13 cellular contexts compared by ENCODE assay signal in genomic region chr19:49871349-49871985, GRCh38. TPM values are rescaled to one million over a fixed set of nuclear protein-coding genes. Genes with fewer than 3 reads are reported as not detected.
DNase-seq lines count a peak whose midpoint lies in the region; ATAC-seq lines count a peak whose summit lies in the region.
"Had no signal": no experiment of that assay in that cellular context is flagged by ENCODE, and none has a peak within 500 bp of the region (broad histone marks: within the 10 kb centered on the region; RNA-seq: fewer than 3 reads in every experiment).

No MANE protein-coding gene starts in this region.

- H4K8ac ChIP-seq in mesenchymal stem cell (ENCODE audit: low read length): no peak overlapping the region

- no peak overlapping the region for H2AK5ac ChIP-seq in mesenchymal stem cell (ENCODE audit: low read length, severe bottlenecking)

- CTCF ChIA-PET in activated naive CD4-positive, alpha-beta T cell treated with anti-CD3 and anti-CD28 coated beads, Interleukin-2, amount 10 ng/mL, durations not matched to agents 7 days and 5 days (lab: Charles Lee): no interaction called here
- CTCF ChIA-PET in activated CD4-positive, alpha-beta memory T cell treated with anti-CD3 and anti-CD28 coated beads, Interleukin-2, amount 10 ng/mL, durations not matched to agents 7 days and 5 days (lab: Charles Lee): no interaction called here

- H3K4me3 Mint-ChIP-seq in activated naive CD4-positive, alpha-beta T cell treated with anti-CD3 and anti-CD28 coated beads, Interleukin-2, amount 10 ng/mL, durations not matched to agents 7 days and 5 days: peak overlapping the region; percentile 20
- peak overlapping the region; percentile 49 for H3K4me3 Mint-ChIP-seq in activated CD4-positive, alpha-beta memory T cell treated with anti-CD3 and anti-CD28 coated beads, Interleukin-2, amount 10 ng/mL, durations not matched to agents 7 days and 5 days

- H3K9ac ChIP-seq in mesenchymal stem cell (ENCODE audit: low read length): peak overlapping the region; percentile 35

- peaks cover 31 to 50% of the 10 kb centered on the region in 2 experiments for H3K36me3 ChIP-seq in mesenchymal stem cell (ENCODE audit: control insufficient read depth in 1 of 2, insufficient read depth in 2 of 2, low read depth in 1 of 2, low read length in 2 of 2)

- no peaks in the 10 kb centered on the region for H3K9me3 Mint-ChIP-seq in activated naive CD4-positive, alpha-beta T cell treated with anti-CD3 and anti-CD28 coated beads, Interleukin-2, amount 10 ng/mL, durations not matched to agents 7 days and 5 days
- no peaks in the 10 kb centered on the region for H3K9me3 Mint-ChIP-seq in activated CD4-positive, alpha-beta memory T cell treated with anti-CD3 and anti-CD28 coated beads, Interleukin-2, amount 10 ng/mL, durations not matched to agents 7 days and 5 days
- H3K9me3 Mint-ChIP-seq: memory B cell had no signal

- H2BK5ac ChIP-seq in mesenchymal stem cell (ENCODE audit: low read depth, low read length, poor library complexity, severe bottlenecking): no peak overlapping the region

- no peaks in the 10 kb centered on the region for H3K9me3 ChIP-seq in mesenchymal stem cell (ENCODE audit: control insufficient read depth, low read length)

- H3K14ac ChIP-seq in mesenchymal stem cell (ENCODE audit: low read length in 2 of 2): no peak overlapping the region

- H3K18ac ChIP-seq in mesenchymal stem cell (ENCODE audit: low read depth in 1 of 2, low read length in 2 of 2): no peak overlapping the region

- H3K4me2 ChIP-seq in mesenchymal stem cell (ENCODE audit: low read length, poor library complexity, severe bottlenecking): no peak overlapping the region
- H3K4me2 ChIP-seq: smooth muscle cell had no signal

- no peak overlapping the region for H3K27ac ChIP-seq in mesenchymal stem cell (ENCODE audit: low read length, poor library complexity, severe bottlenecking)

- H2BK15ac ChIP-seq in mesenchymal stem cell (ENCODE audit: low read depth, poor library complexity, severe bottlenecking): no peak overlapping the region

- H3K27me3 ChIP-seq in mesenchymal stem cell (ENCODE audit: control insufficient read depth in 1 of 2, insufficient read depth in 1 of 2, low read length in 2 of 2): no peaks in the 10 kb centered on the region

- peak overlapping the region in 1 of 2 experiments; percentile 29 for H2BK12ac ChIP-seq in mesenchymal stem cell (ENCODE audit: low read length in 2 of 2)

- no peak overlapping the region for H3K4me3 ChIP-seq in mesenchymal stem cell (ENCODE audit: insufficient read depth in 1 of 2, low read depth in 1 of 2, low read length in 2 of 2)
- H3K4me3 ChIP-seq: smooth muscle cell had no signal

- H3K4me1 ChIP-seq in mesenchymal stem cell (ENCODE audit: control insufficient read depth, insufficient read depth, low read depth, low read length): peaks cover 39% of the 10 kb centered on the region

- peaks cover 37% of the 10 kb centered on the region for H3K4me1 Mint-ChIP-seq in activated naive CD4-positive, alpha-beta T cell treated with anti-CD3 and anti-CD28 coated beads, Interleukin-2, amount 10 ng/mL, durations not matched to agents 7 days and 5 days
- peaks cover 38% of the 10 kb centered on the region for H3K4me1 Mint-ChIP-seq in activated CD4-positive, alpha-beta memory T cell treated with anti-CD3 and anti-CD28 coated beads, Interleukin-2, amount 10 ng/mL, durations not matched to agents 7 days and 5 days

- peak overlapping the region in 1 of 2 experiments; percentile 30 for H3K4ac ChIP-seq in mesenchymal stem cell (ENCODE audit: low read depth in 1 of 2, low read length in 2 of 2)

- WGBS in mesenchymal stem cell: 81% methylated on average over 15 of the region's 17 CpGs

- no peaks in the 10 kb centered on the region for H3K27me3 Mint-ChIP-seq in activated naive CD4-positive, alpha-beta T cell treated with anti-CD3 and anti-CD28 coated beads, Interleukin-2, amount 10 ng/mL, durations not matched to agents 7 days and 5 days
- no peaks in the 10 kb centered on the region for H3K27me3 Mint-ChIP-seq in activated CD4-positive, alpha-beta memory T cell treated with anti-CD3 and anti-CD28 coated beads, Interleukin-2, amount 10 ng/mL, durations not matched to agents 7 days and 5 days
- H3K27me3 Mint-ChIP-seq: memory B cell had no signal

- H3K79me1 ChIP-seq in mesenchymal stem cell (replicated peaks; ENCODE audit: low read length, poor library complexity, severe bottlenecking): peaks cover 29% of the 10 kb centered on the region

- no peak overlapping the region for H2AFZ ChIP-seq in mesenchymal stem cell (ENCODE audit: low read depth, low read length)

- H3K36me3 Mint-ChIP-seq in activated naive CD4-positive, alpha-beta T cell treated with anti-CD3 and anti-CD28 coated beads, Interleukin-2, amount 10 ng/mL, durations not matched to agents 7 days and 5 days: peaks cover 12% of the 10 kb centered on the region
- peaks cover 13% of the 10 kb centered on the region for H3K36me3 Mint-ChIP-seq in activated CD4-positive, alpha-beta memory T cell treated with anti-CD3 and anti-CD28 coated beads, Interleukin-2, amount 10 ng/mL, durations not matched to agents 7 days and 5 days (ENCODE audit: low read depth)
- H3K36me3 Mint-ChIP-seq: memory B cell had no signal

- H4K91ac ChIP-seq in mesenchymal stem cell (ENCODE audit: low read length): no peak overlapping the region

- H3K27ac Mint-ChIP-seq in activated naive CD4-positive, alpha-beta T cell treated with anti-CD3 and anti-CD28 coated beads, Interleukin-2, amount 10 ng/mL, durations not matched to agents 7 days and 5 days: peak overlapping the region; percentile 33
- H3K27ac Mint-ChIP-seq in activated CD4-positive, alpha-beta memory T cell treated with anti-CD3 and anti-CD28 coated beads, Interleukin-2, amount 10 ng/mL, durations not matched to agents 7 days and 5 days: peak overlapping the region; percentile 73
- H3K27ac Mint-ChIP-seq: memory B cell had no signal

- no peak overlapping the region for H3K23ac ChIP-seq in mesenchymal stem cell (ENCODE audit: low read length in 2 of 2)

- H2BK120ac ChIP-seq in mesenchymal stem cell (ENCODE audit: low read depth, low read length): no peak overlapping the region

- POLR2A ChIA-PET in activated CD4-positive, alpha-beta memory T cell treated with anti-CD3 and anti-CD28 coated beads, Interleukin-2, amount 10 ng/mL, durations not matched to agents 7 days and 5 days (lab: Charles Lee): no interaction called here

- no peak for ATAC-seq in GM19328 (IDR thresholded peaks at IDR 0.05; ENCODE audit: unreplicated experiment)

- no peak for DNase-seq in activated naive CD4-positive, alpha-beta T cell treated with anti-CD3 and anti-CD28 coated beads, Interleukin-2, amount 10 ng/mL, durations not matched to agents 7 days and 5 days
- DNase-seq in activated naive CD4-positive, alpha-beta T cell (lab: John Stamatoyannopoulos, UW): no peak
- DNase-seq in activated CD4-positive, alpha-beta memory T cell treated with anti-CD3 and anti-CD28 coated beads, Interleukin-2, amount 10 ng/mL, durations not matched to agents 7 days and 5 days: no peak
- DNase-seq in mesenchymal stem cell: no peak
- no peak for DNase-seq in stimulated activated CD4-positive, alpha-beta T cell treated with anti-CD3 and anti-CD28 coated beads, Interleukin-15, amount 100 ng/mL, for 24 hours
- no peak for DNase-seq in OCI-M1 (lab: John Stamatoyannopoulos, UW)
- no peak for DNase-seq in activated gamma-delta T cell (lab: John Stamatoyannopoulos, UW)
- DNase-seq: DMS 273 treated with DMSO at 0.1 percent for 48 hours; stimulated activated naive CD4-positive, alpha-beta T cell treated with Interleukin-2 at 50 U/mL for 16 hours; T-helper 9 cell had no signal

RNA-seq across cellular contexts. Expression of gene PNKP, which starts 4.1 kb away (rescaled TPM):
- 100 to 1,000 TPM; 121 to 129 TPM for total RNA-seq in activated CD4-positive, alpha-beta memory T cell treated with anti-CD3 and anti-CD28 coated beads, Interleukin-2, amount 10 ng/mL, durations not matched to agents 7 days and 5 days
- polyA plus RNA-seq in mesenchymal stem cell (2013, experiment 1 of 2): 46.8 TPM
- polyA plus RNA-seq in mesenchymal stem cell (2013, experiment 2 of 2): 44.2 TPM

RNA-seq across cellular contexts. Expression of gene AKT1S1, which starts 5.7 kb away (rescaled TPM):
- total RNA-seq in activated CD4-positive, alpha-beta memory T cell treated with anti-CD3 and anti-CD28 coated beads, Interleukin-2, amount 10 ng/mL, durations not matched to agents 7 days and 5 days: 10 to 100 TPM; 20.2 to 23.0 TPM
- 107 TPM for polyA plus RNA-seq in mesenchymal stem cell (2013, experiment 1 of 2)
- 104 TPM for polyA plus RNA-seq in mesenchymal stem cell (2013, experiment 2 of 2)

RNA-seq across cellular contexts. Expression of gene TBC1D17, which starts 6.0 kb away (rescaled TPM):
- 10 to 100 TPM; 42.3 to 47.6 TPM for total RNA-seq in activated CD4-positive, alpha-beta memory T cell treated with anti-CD3 and anti-CD28 coated beads, Interleukin-2, amount 10 ng/mL, durations not matched to agents 7 days and 5 days
- polyA plus RNA-seq in mesenchymal stem cell (2013, experiment 1 of 2): 51.0 TPM
- polyA plus RNA-seq in mesenchymal stem cell (2013, experiment 2 of 2): 50.4 TPM

RNA-seq across cellular contexts. Expression of gene PTOV1, which starts 20.5 kb away (rescaled TPM):
- 10 to 100 TPM; 69.3 to 71.7 TPM for total RNA-seq in activated CD4-positive, alpha-beta memory T cell treated with anti-CD3 and anti-CD28 coated beads, Interleukin-2, amount 10 ng/mL, durations not matched to agents 7 days and 5 days
- polyA plus RNA-seq in mesenchymal stem cell (2013, experiment 1 of 2): 141 TPM
- 146 TPM for polyA plus RNA-seq in mesenchymal stem cell (2013, experiment 2 of 2)

RNA-seq across cellular contexts. Expression of gene IL4I1, which starts 25.2 kb away (rescaled TPM):
- 10 to 100 TPM; 25.7 to 26.4 TPM for total RNA-seq in activated CD4-positive, alpha-beta memory T cell treated with anti-CD3 and anti-CD28 coated beads, Interleukin-2, amount 10 ng/mL, durations not matched to agents 7 days and 5 days
- 0.36 TPM for polyA plus RNA-seq in mesenchymal stem cell (2013, experiment 1 of 2)
- polyA plus RNA-seq in mesenchymal stem cell (2013, experiment 2 of 2): 0.30 TPM
- total RNA-seq: smooth muscle cell had no signal
